ENCODE assay signal across 8 cellular contexts in the genomic region with DNA sequence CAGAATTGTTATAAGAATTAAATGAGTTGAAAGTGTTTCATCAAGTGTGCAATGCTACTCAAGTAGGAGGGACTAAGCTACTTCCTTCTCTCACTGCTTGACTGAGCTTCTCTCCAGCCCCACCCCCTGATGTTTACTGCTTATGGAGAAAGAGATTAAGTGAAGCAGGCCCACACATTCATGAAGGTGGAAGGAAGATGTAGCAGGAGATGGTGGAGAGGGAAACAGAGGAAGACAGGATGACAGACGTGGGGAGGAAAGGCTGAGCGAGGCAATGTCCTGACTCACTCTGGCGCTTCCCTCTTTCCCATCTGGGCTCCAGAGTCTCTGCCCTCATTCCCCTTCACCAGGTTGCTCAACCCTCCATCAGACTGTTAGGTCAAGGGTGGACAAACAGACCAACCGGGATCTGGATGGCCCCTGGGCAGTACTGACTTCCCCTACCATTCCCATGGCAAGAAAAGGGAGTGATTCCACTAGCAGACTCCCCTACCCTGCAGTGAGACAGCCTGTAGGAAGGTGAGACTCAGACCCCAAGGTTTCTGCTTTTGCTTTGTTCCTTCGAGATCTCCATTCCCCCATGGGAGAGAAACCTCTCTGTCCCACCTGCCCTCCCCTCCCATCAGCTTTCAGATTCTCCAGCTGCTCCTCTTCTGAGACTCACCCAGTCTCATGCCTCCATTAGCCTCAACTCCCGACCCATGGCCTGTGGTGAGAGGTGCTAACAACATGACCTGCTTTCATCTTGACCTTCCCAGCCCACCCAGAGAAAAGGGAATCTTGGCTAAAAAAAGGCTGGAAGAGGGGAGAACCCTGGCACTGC. TPM values are rescaled to one million over a fixed set of nuclear protein-coding genes. Genes with fewer than 3 reads are reported as not detected.
DNase-seq lines count a peak whose midpoint lies in the region; ATAC-seq and TF ChIP-seq lines count a peak whose summit lies in the region.

No MANE protein-coding gene starts in this region.

- peak overlapping the region in 1 of 4 donors; percentile 12 for H3K4me3 ChIP-seq in Peyer's patch
- H3K4me3 ChIP-seq in muscle layer of duodenum (ENCODE audit: low read depth in 1 of 2, low read length in 2 of 2): peak overlapping the region; percentile 40 to 89

- H3K27me3 ChIP-seq in Peyer's patch (no peaks in the 10 kb centered on the region), muscle layer of duodenum (ENCODE audit: low read depth, low read length) (no peaks in the 10 kb centered on the region)

- TF ChIP-seq POLR2A in Peyer's patch (IDR thresholded peaks at IDR 0.05): no peak

- TF ChIP-seq CTCF in Peyer's patch (IDR thresholded peaks at IDR 0.05): no peak

- ATAC-seq in activated CD4-positive, CD25-positive, alpha-beta regulatory T cell treated with anti-CD3 and anti-CD28 coated beads, Interleukin-2, amount 50 U/mL, for 24 hours: peak; percentile 17 to 20
- ATAC-seq in HG02623 (IDR thresholded peaks at IDR 0.05; ENCODE audit: unreplicated experiment): no peak
- no peak for ATAC-seq in GM21390 (IDR thresholded peaks at IDR 0.05; ENCODE audit: unreplicated experiment)

- peaks cover 5 to 52% (median 26%) of the 10 kb centered on the region in 4 donors for H3K4me1 ChIP-seq in Peyer's patch
- H3K4me1 ChIP-seq in muscle layer of duodenum (ENCODE audit: control insufficient read depth in 1 of 2, insufficient read depth in 2 of 2, low read length in 2 of 2): peaks cover 45 to 53% of the 10 kb centered on the region in 2 donors

- H3K9me3 ChIP-seq in Peyer's patch: no peaks in the 10 kb centered on the region
- H3K9me3 ChIP-seq in muscle layer of duodenum (ENCODE audit: control insufficient read depth in 1 of 2, low read length in 2 of 2): no peaks in the 10 kb centered on the region

- H3K27ac ChIP-seq in Peyer's patch (peak overlapping the region; percentile 90 to 99 (median 97)), muscle layer of duodenum (ENCODE audit: low read length) (peak overlapping the region; percentile 87)

- no peaks in the 10 kb centered on the region for H3K36me3 ChIP-seq in Peyer's patch
- H3K36me3 ChIP-seq in muscle layer of duodenum (ENCODE audit: control insufficient read depth in 1 of 2, insufficient read depth in 2 of 2, low read length in 2 of 2): peaks cover 0 to 12% of the 10 kb centered on the region in 2 donors

- no peak for DNase-seq in activated CD4-positive, CD25-positive, alpha-beta regulatory T cell (lab: John Stamatoyannopoulos, UW)
- DNase-seq in Peyer's patch (peak in 2 of 3 donors; percentile 82 to 84), C1 segment of cervical spinal cord (lab: John Stamatoyannopoulos, UW) (no peak)
- DNase-seq in central memory CD4-positive, alpha-beta T cell: peak; percentile 41

RNA-seq across cellular contexts. Expression of a gene that starts 3.1 kb away (rescaled TPM):
- 100 to 1,000 TPM; 101 to 239 (median 149) TPM for total RNA-seq in Peyer's patch

RNA-seq across cellular contexts. Expression of a gene that starts 39.3 kb away (rescaled TPM):
- total RNA-seq in Peyer's patch: 100 to 1,000 TPM; 133 to 269 (median 202) TPM

RNA-seq across cellular contexts. Expression of a gene that starts 40.0 kb away (rescaled TPM):
- 1 to 10 TPM in 1 of 4 donors, not detected in 3; 2.3 TPM for total RNA-seq in Peyer's patch

RNA-seq across cellular contexts. Expression of a gene that starts 47.3 kb away (rescaled TPM):
- 100 to 1,000 TPM in 2 of 4 donors, 10 to 100 TPM in 2; 71.5 to 146 (median 96.4) TPM for total RNA-seq in Peyer's patch

Comparison
In these comparisons a context has a peak if more than half of its experiments do, and no peak if none do; other contexts are left out.
1. ATAC-seq: peak in activated CD4-positive, CD25-positive, alpha-beta regulatory T cell treated with anti-CD3 and anti-CD28 coated beads, Interleukin-2, amount 50 U/mL, for 24 hours (2 of 2); none in HG02623 (single experiment) and GM21390 (single experiment).
2. DNase-seq: peak in Peyer's patch (2 of 3) and central memory CD4-positive, alpha-beta T cell (single experiment); none in activated CD4-positive, CD25-positive, alpha-beta regulatory T cell (0 of 4) and C1 segment of cervical spinal cord (0 of 14).